In genomic region chr6:137076277-137077068, GRCh38 we compare ENCODE assay signal across 8 cellular contexts.
A peak's percentile ranks its signal among the peaks of the same experiment; 100 is the strongest.
DNase-seq lines count a peak whose midpoint lies in the region; ATAC-seq and TF ChIP-seq lines count a peak whose summit lies in the region.

No MANE protein-coding gene starts in this region.

- TF ChIP-seq CTCF in AG09309 (IDR thresholded peaks at IDR 0.05; ENCODE audit: control insufficient read depth, insufficient read depth, low read depth, low read length, missing control alignments) = peak; percentile 86

- ATAC-seq in GM18861 (IDR thresholded peaks at IDR 0.05; ENCODE audit: unreplicated experiment) (peak; percentile 100), HG03045 (IDR thresholded peaks at IDR 0.05; ENCODE audit: unreplicated experiment) (peak; percentile 99)

- DNase-seq in AG09309 (ENCODE audit: low read depth) (peak; percentile 14), NCI-H2029 (lab: John Stamatoyannopoulos, UW) (peak; percentile 52), T-helper 22 cell (ENCODE audit: low read depth) (peak; percentile 5), brain pericyte (ENCODE audit: low read depth, low spot score) (peak; percentile 26), inferior parietal cortex (ENCODE audit: extremely low spot score) (peak; percentile 60)
- DNase-seq in stimulated activated CD4-positive, alpha-beta T cell treated with anti-CD3 and anti-CD28 coated beads, Interleukin-1b, Interleukin-23, amount 100 ng/mL, for 4 hours (ENCODE audit: low read depth in 2 of 2) = peak; percentile 21 to 40

- no peak overlapping the region for H3K4me3 ChIP-seq in AG09309 (ENCODE audit: control insufficient read depth, low read depth, low read length)

Comparison
In these comparisons a context has a peak if more than half of its experiments do, and no peak if none do; other contexts are left out.
1. DNase-seq: peak in every context shown above with its lines; median percentile 60 in inferior parietal cortex; 52 in NCI-H2029; 30 in stimulated activated CD4-positive, alpha-beta T cell treated with anti-CD3 and anti-CD28 coated beads, Interleukin-1b, Interleukin-23, amount 100 ng/mL, for 4 hours; 26 in brain pericyte; 14 in AG09309; 5 in T-helper 22 cell.